Comparison of ENCODE assay signal across 1 cellular context in the genomic region with DNA sequence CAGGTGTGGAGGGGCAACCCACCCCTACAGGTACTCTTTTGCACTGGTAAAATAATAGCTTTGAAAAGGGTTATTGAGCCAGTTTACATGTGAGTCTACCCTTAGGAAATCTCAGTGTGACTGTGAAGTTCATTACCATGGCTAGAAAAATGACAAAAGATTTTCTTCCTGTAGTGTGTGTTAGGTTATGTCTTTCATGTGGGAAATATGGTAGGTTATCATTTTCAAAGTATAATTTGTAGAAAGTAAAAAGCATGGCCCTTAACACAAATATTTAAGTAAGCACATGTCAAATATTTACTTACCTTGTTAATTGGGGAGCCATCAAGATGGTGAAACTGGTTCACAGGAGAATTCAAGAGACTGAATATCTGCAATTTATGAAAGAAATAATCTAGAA.
TF ChIP-seq lines count a peak whose summit lies in the region.

No MANE protein-coding gene starts in this region.

TF ChIP-seq in HepG2, 621 proteins besides CTCF, POLR2A, EP300 and RAD21 (continued from another document):
- TF ChIP-seq, protein P1, sequence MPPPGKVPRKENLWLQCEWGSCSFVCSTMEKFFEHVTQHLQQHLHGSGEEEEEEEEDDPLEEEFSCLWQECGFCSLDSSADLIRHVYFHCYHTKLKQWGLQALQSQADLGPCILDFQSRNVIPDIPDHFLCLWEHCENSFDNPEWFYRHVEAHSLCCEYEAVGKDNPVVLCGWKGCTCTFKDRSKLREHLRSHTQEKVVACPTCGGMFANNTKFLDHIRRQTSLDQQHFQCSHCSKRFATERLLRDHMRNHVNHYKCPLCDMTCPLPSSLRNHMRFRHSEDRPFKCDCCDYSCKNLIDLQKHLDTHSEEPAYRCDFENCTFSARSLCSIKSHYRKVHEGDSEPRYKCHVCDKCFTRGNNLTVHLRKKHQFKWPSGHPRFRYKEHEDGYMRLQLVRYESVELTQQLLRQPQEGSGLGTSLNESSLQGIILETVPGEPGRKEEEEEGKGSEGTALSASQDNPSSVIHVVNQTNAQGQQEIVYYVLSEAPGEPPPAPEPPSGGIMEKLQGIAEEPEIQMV (CRISPR knock-in tag; IDR thresholded peaks at IDR 0.05; ENCODE audit: low read depth) = no peak
- no peak for TF ChIP-seq FOXA1 (IDR thresholded peaks at IDR 0.05)
- TF ChIP-seq FOXA1 (CRISPR knock-in tag; IDR thresholded peaks at IDR 0.05) = peak; percentile 45; the same call in 1 of the 2 replicates
- no peak for TF ChIP-seq MEIS1 (CRISPR knock-in tag; IDR thresholded peaks at IDR 0.05; ENCODE audit: borderline replicate concordance)
- no peak for TF ChIP-seq SRSF9 (IDR thresholded peaks at IDR 0.05; ENCODE audit: borderline replicate concordance, insufficient read depth, low read depth, low read length, poor library complexity, severe bottlenecking)
- TF ChIP-seq ZFY (CRISPR knock-in tag; IDR thresholded peaks at IDR 0.05) = no peak
- 0 out of 2 replicates have a peak, but pooled peaks have one; percentile 16 for TF ChIP-seq NCOA2 (CRISPR knock-in tag; IDR thresholded peaks at IDR 0.05)
- no peak for TF ChIP-seq NFE2 (CRISPR knock-in tag; IDR thresholded peaks at IDR 0.05)
- no peak for TF ChIP-seq PLRG1 (conservative IDR thresholded peaks at IDR 0.05)
- TF ChIP-seq, protein P2, sequence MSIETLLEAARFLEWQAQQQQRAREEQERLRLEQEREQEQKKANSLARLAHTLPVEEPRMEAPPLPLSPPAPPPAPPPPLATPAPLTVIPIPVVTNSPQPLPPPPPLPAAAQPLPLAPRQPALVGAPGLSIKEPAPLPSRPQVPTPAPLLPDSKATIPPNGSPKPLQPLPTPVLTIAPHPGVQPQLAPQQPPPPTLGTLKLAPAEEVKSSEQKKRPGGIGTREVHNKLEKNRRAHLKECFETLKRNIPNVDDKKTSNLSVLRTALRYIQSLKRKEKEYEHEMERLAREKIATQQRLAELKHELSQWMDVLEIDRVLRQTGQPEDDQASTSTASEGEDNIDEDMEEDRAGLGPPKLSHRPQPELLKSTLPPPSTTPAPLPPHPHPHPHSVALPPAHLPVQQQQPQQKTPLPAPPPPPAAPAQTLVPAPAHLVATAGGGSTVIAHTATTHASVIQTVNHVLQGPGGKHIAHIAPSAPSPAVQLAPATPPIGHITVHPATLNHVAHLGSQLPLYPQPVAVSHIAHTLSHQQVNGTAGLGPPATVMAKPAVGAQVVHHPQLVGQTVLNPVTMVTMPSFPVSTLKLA (IDR thresholded peaks at IDR 0.05) = peak; percentile 68
